In genomic region chr20:32237419-32237818, GRCh38 we compare ENCODE assay signal across 29 cellular contexts. TPM values are rescaled to one million over a fixed set of nuclear protein-coding genes. Genes with fewer than 3 reads are reported as not detected.
A peak's percentile ranks its signal among the peaks of the same experiment; 100 is the strongest.
DNase-seq lines count a peak whose midpoint lies in the region; ATAC-seq and TF ChIP-seq lines count a peak whose summit lies in the region.
"Had no signal": no experiment of that assay in that cellular context is flagged by ENCODE, and none has a peak within 500 bp of the region (broad histone marks: within the 10 kb centered on the region; RNA-seq: fewer than 3 reads in every experiment).

No MANE protein-coding gene starts in this region.

- TF ChIP-seq EP300 in Ishikawa (IDR thresholded peaks at IDR 0.05; ENCODE audit: borderline replicate concordance) (no peak), gastroesophageal sphincter (IDR thresholded peaks at IDR 0.05) (no peak)

- H3K36me3 ChIP-seq in gastroesophageal sphincter: peaks cover 0 to 51% of the 10 kb centered on the region in 2 donors
- H3K36me3 ChIP-seq in prostate gland: peaks cover 0 to 6% of the 10 kb centered on the region in 2 donors
- H3K36me3 ChIP-seq: neural progenitor cell had no signal

- peak; percentile 3 for ATAC-seq in left lobe of liver
- no peak for ATAC-seq in gastroesophageal sphincter
- ATAC-seq: gastrocnemius medialis, left cardiac atrium had no signal

- peaks cover 19% of the 10 kb centered on the region for H3K36me3 Mint-ChIP-seq in activated naive CD4-positive, alpha-beta T cell treated with anti-CD3 and anti-CD28 coated beads, Interleukin-2, amount 50 U/mL, for 24 hours
- peaks cover 39% of the 10 kb centered on the region for H3K36me3 Mint-ChIP-seq in activated naive CD8-positive, alpha-beta T cell treated with anti-CD3 and anti-CD28 coated beads for 36 hours

- TF ChIP-seq RAD21 in Ishikawa (IDR thresholded peaks at IDR 0.05; ENCODE audit: low read depth): no peak

- 85 to 91% methylated on average over 5 to 6 of the region's 6 CpGs for WGBS in gastroesophageal sphincter (ENCODE audit: low coverage in 1 of 2), 2 donors
- 81% methylated on average over 6 of the region's 6 CpGs for WGBS in prostate gland

- H3K4me3 ChIP-seq in gastroesophageal sphincter (no peak overlapping the region), prostate gland (no peak overlapping the region)
- H3K4me3 ChIP-seq: ascending aorta, BLaER1, gastrocnemius medialis, hepatocyte, neural progenitor cell, sigmoid colon, suprapubic skin had no signal

- no peaks in the 10 kb centered on the region for H3K4me1 ChIP-seq in gastroesophageal sphincter
- no peaks in the 10 kb centered on the region for H3K4me1 ChIP-seq in prostate gland (replicated peaks)
- H3K4me1 ChIP-seq: ascending aorta, gastrocnemius medialis, sigmoid colon, suprapubic skin had no signal

- TF ChIP-seq CTCF in gastroesophageal sphincter (IDR thresholded peaks at IDR 0.05) (no peak), prostate gland (IDR thresholded peaks at IDR 0.05) (no peak), GM10266 (IDR thresholded peaks at IDR 0.05; ENCODE audit: control insufficient read depth, insufficient read depth, low read depth, missing control alignments) (no peak)

- H3K27ac ChIP-seq in gastroesophageal sphincter (no peak overlapping the region), prostate gland (no peak overlapping the region)
- H3K27ac ChIP-seq: ascending aorta, BLaER1, gastrocnemius medialis, neural progenitor cell, sigmoid colon, suprapubic skin, VCaP had no signal

- H3K27me3 ChIP-seq in gastroesophageal sphincter: no peaks in the 10 kb centered on the region
- H3K27me3 ChIP-seq in prostate gland (replicated peaks; ENCODE audit: insufficient read depth): no peaks in the 10 kb centered on the region
- H3K27me3 ChIP-seq: ascending aorta, BLaER1, gastrocnemius medialis, hepatocyte, neural progenitor cell, sigmoid colon, suprapubic skin had no signal

- peak overlapping the region; percentile 84 for H3K27ac Mint-ChIP-seq in activated naive CD4-positive, alpha-beta T cell treated with anti-CD3 and anti-CD28 coated beads, Interleukin-2, amount 50 U/mL, for 24 hours
- peak overlapping the region; percentile 9 for H3K27ac Mint-ChIP-seq in activated naive CD8-positive, alpha-beta T cell treated with anti-CD3 and anti-CD28 coated beads for 36 hours
- H3K27ac Mint-ChIP-seq: HFFc6, memory B cell, neural progenitor cell, progenitor cell of endocrine pancreas had no signal

- TF ChIP-seq POLR2A in gastroesophageal sphincter (IDR thresholded peaks at IDR 0.05) (no peak), prostate gland (IDR thresholded peaks at IDR 0.05) (no peak)

- peaks cover 32% of the 10 kb centered on the region for H3K4me1 Mint-ChIP-seq in activated naive CD4-positive, alpha-beta T cell treated with anti-CD3 and anti-CD28 coated beads, Interleukin-2, amount 50 U/mL, for 24 hours
- peaks cover 36% of the 10 kb centered on the region for H3K4me1 Mint-ChIP-seq in activated naive CD8-positive, alpha-beta T cell treated with anti-CD3 and anti-CD28 coated beads for 36 hours

- H3K9me3 Mint-ChIP-seq in activated naive CD4-positive, alpha-beta T cell treated with anti-CD3 and anti-CD28 coated beads, Interleukin-2, amount 50 U/mL, for 24 hours: no peaks in the 10 kb centered on the region
- H3K9me3 Mint-ChIP-seq in activated naive CD8-positive, alpha-beta T cell treated with anti-CD3 and anti-CD28 coated beads for 36 hours: no peaks in the 10 kb centered on the region
- H3K9me3 Mint-ChIP-seq: HFFc6, memory B cell, neural progenitor cell had no signal

- intact Hi-C loops in prostate gland (cut with DNase I): no loop called here

- H3K27me3 Mint-ChIP-seq in activated naive CD4-positive, alpha-beta T cell treated with anti-CD3 and anti-CD28 coated beads, Interleukin-2, amount 50 U/mL, for 24 hours: no peaks in the 10 kb centered on the region
- H3K27me3 Mint-ChIP-seq in activated naive CD8-positive, alpha-beta T cell treated with anti-CD3 and anti-CD28 coated beads for 36 hours: no peaks in the 10 kb centered on the region
- H3K27me3 Mint-ChIP-seq: memory B cell, progenitor cell of endocrine pancreas had no signal

- H3K9me3 ChIP-seq in gastroesophageal sphincter (no peaks in the 10 kb centered on the region), prostate gland (no peaks in the 10 kb centered on the region)
- H3K9me3 ChIP-seq: ascending aorta, BLaER1, gastrocnemius medialis, sigmoid colon, suprapubic skin had no signal

- H3K4me3 Mint-ChIP-seq in activated naive CD4-positive, alpha-beta T cell treated with anti-CD3 and anti-CD28 coated beads, Interleukin-2, amount 50 U/mL, for 24 hours: no peak overlapping the region
- no peak overlapping the region for H3K4me3 Mint-ChIP-seq in activated naive CD8-positive, alpha-beta T cell treated with anti-CD3 and anti-CD28 coated beads for 36 hours
- H3K4me3 Mint-ChIP-seq: HFFc6, memory B cell, neural progenitor cell had no signal

- DNase-seq in activated naive CD4-positive, alpha-beta T cell treated with Interleukin-2 at 50 U/mL for 16 hours: no peak
- DNase-seq in activated naive CD8-positive, alpha-beta T cell treated with anti-CD3 and anti-CD28 coated beads for 36 hours: no peak
- DNase-seq in left lobe of liver (ENCODE audit: low spot score) (no peak), prostate gland (ENCODE audit: low spot score) (no peak), GM10266 (ENCODE audit: extremely low spot score) (no peak)
- DNase-seq: activated naive CD4-positive, alpha-beta T cell; gastrocnemius medialis; HFFc6; left cardiac atrium; NCI-H1092; NCI-H187; NCI-H2171 treated with DMSO at 0.1 percent for 48 hours; NCI-H524; NK-92 treated with Interleukin-12 subunit alpha and Interleukin-12 subunit beta, amount 100 ng/mL, for 24 hours; SIG-M5; sigmoid colon; stimulated activated naive CD4-positive, alpha-beta T cell; T-helper 9 cell had no signal

TF ChIP-seq in Ishikawa, 13 proteins besides CTCF, POLR2A, EP300 and RAD21:
- no peak for TF ChIP-seq YY1 (IDR thresholded peaks at IDR 0.05; ENCODE audit: low read depth)
- TF ChIP-seq USF1 (IDR thresholded peaks at IDR 0.05): 0 out of 2 replicates have a peak, but pooled peaks have one; percentile 2
TF ChIP-seq in Ishikawa: peak in this region for 1.

RNA-seq across cellular contexts. Expression of gene POFUT1, which starts 29.7 kb away (rescaled TPM):
- 10 to 100 TPM; 64.0 to 65.7 TPM for total RNA-seq in activated naive CD8-positive, alpha-beta T cell treated with anti-CD3 and anti-CD28 coated beads for 36 hours
- total RNA-seq in left lobe of liver (39.2 TPM), gastroesophageal sphincter (10 to 100 TPM; 28.8 to 42.4 (median 33.5) TPM), prostate gland (10 to 100 TPM; 33.2 to 44.3 TPM)

RNA-seq across cellular contexts. Expression of gene PLAGL2, which starts 29.9 kb away (rescaled TPM):
- total RNA-seq in activated naive CD8-positive, alpha-beta T cell treated with anti-CD3 and anti-CD28 coated beads for 36 hours: 10 to 100 TPM; 86.9 to 87.2 TPM
- total RNA-seq in left lobe of liver: 2.8 TPM
- total RNA-seq in gastroesophageal sphincter: 10 to 100 TPM in 1 of 4 donors, 1 to 10 TPM in 3; 5.8 to 11.0 (median 6.1) TPM
- total RNA-seq in prostate gland: 10 to 100 TPM; 11.2 to 17.4 TPM

RNA-seq across cellular contexts. Expression of gene KIF3B, which starts 40.0 kb away (rescaled TPM):
- 10 to 100 TPM; 36.2 to 36.5 TPM for total RNA-seq in activated naive CD8-positive, alpha-beta T cell treated with anti-CD3 and anti-CD28 coated beads for 36 hours
- total RNA-seq in left lobe of liver (19.3 TPM), gastroesophageal sphincter (10 to 100 TPM; 21.4 to 29.0 (median 24.4) TPM), prostate gland (10 to 100 TPM; 22.6 to 23.5 TPM)

Comparison
In these comparisons a context has a peak if more than half of its experiments do, and no peak if none do; other contexts are left out.
1. RNA of gene PLAGL2, which starts 29.9 kb away (total RNA-seq): 86.9 to 87.2 TPM in activated naive CD8-positive, alpha-beta T cell treated with anti-CD3 and anti-CD28 coated beads for 36 hours; 11.2 to 17.4 TPM in prostate gland, 5.8 to 11.0 TPM in gastroesophageal sphincter and 2.8 TPM in left lobe of liver (single experiment); every median in the first group is over 4 times any median in the second.